In the genomic region with DNA sequence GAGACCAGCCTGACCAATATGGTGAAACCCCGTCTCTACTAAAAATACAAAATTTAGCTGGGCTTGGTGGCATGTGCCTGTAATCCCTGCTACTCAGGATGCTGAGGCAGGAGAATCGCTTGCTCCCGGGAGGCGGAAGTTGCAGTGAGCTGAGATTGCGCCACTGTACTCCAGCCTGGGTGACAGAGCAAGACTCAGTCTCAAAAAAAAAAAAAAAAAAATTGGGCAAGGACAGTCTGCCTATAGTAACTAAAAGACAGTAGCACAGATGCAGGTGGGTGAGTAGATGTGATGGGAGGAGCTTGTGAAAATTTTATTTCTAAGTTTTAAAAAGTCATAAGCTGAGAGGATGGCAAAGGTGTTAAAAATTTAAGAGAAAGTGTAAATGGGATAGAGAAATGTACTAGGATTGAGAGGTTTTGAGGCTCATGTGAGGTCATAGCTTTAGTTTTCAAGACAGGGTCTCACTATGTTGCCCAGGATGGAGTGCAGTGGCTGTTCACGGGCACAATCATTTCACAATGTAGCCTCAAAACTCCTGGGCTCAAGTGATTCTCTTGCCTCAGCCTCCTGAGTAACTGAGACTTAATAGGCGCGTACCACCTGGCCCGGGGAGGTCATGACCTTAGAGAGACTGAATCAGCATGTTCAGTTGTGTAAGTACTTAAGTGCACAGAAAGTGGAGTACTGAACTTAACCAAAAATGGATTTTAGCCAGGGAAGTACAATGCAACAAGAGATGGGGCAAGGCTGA, we compare ENCODE assay signal across 10 cellular contexts. TPM values are rescaled to one million over a fixed set of nuclear protein-coding genes. Genes with fewer than 3 reads are reported as not detected.
A peak's percentile ranks its signal among the peaks of the same experiment; 100 is the strongest.
DNase-seq lines count a peak whose midpoint lies in the region; ATAC-seq, FAIRE-seq and TF ChIP-seq lines count a peak whose summit lies in the region.
"Had no signal": no experiment of that assay in that cellular context is flagged by ENCODE, and none has a peak within 500 bp of the region (broad histone marks: within the 10 kb centered on the region; RNA-seq: fewer than 3 reads in every experiment).

No MANE protein-coding gene starts in this region.

- TF ChIP-seq CTCF in foreskin fibroblast (IDR thresholded peaks at IDR 0.05; ENCODE audit: low read depth, low read length) (no peak), spleen (IDR thresholded peaks at IDR 0.05 in 8 of 11, conservative IDR thresholded peaks at IDR 0.05 in 3 of 11) (no peak)

- H3K36me3 Mint-ChIP-seq in activated T-cell treated with anti-CD3 and anti-CD28 coated beads, Interleukin-2, amount 50 U/mL, for 4 hours (ENCODE audit: insufficient read depth) = peaks cover 22% of the 10 kb centered on the region

- peaks cover 2 to 48% (median 34%) of the 10 kb centered on the region in 6 donors for H3K36me3 ChIP-seq in spleen
- H3K36me3 ChIP-seq: BE2C had no signal

- H3K27me3 ChIP-seq in spleen (replicated peaks in 1 of 7) = no peaks in the 10 kb centered on the region
- H3K27me3 ChIP-seq: BE2C had no signal

- FAIRE-seq in RCC 7860 (lab: Jason Lieb, UNC) = no peak

- TF ChIP-seq POLR2A in spleen (IDR thresholded peaks at IDR 0.05) = no peak

- no peaks in the 10 kb centered on the region for H3K9me3 Mint-ChIP-seq in activated T-cell treated with anti-CD3 and anti-CD28 coated beads, Interleukin-2, amount 50 U/mL, for 4 hours

- H3K4me3 Mint-ChIP-seq in activated T-cell treated with anti-CD3 and anti-CD28 coated beads, Interleukin-2, amount 50 U/mL, for 4 hours = no peak overlapping the region

- H3K9me3 ChIP-seq in spleen = no peaks in the 10 kb centered on the region
- H3K9me3 ChIP-seq: BE2C had no signal

- 53 to 82% (median 74%) methylated on average over 9 of the region's 9 CpGs for WGBS in spleen, 5 donors

- H3K4me3 ChIP-seq in foreskin fibroblast (ENCODE audit: low read depth in 1 of 2, low read length in 2 of 2) (no peak overlapping the region), spleen (no peak overlapping the region)

- no peak for DNase-seq in activated T-cell treated with anti-CD3 and anti-CD28 coated beads, Interleukin-2, amount 50 U/mL, for 4 hours
- DNase-seq in activated T-cell treated with anti-CD3 and anti-CD28 coated beads for 4 hours = no peak
- DNase-seq in SKM-1 (lab: John Stamatoyannopoulos, UW; ENCODE audit: unreplicated experiment) = peak; percentile 51
- peak; percentile 42 to 60 for DNase-seq in foreskin fibroblast
- DNase-seq in spleen = peak; percentile 80
- no peak for DNase-seq in RCC 7860 (ENCODE audit: low spot score)
- DNase-seq in SK-N-DZ (ENCODE audit: low spot score) = no peak
- DNase-seq: activated naive CD4-positive, alpha-beta T cell treated with Interleukin-2 at 50 U/mL for 16 hours; BE2C had no signal

- peaks cover 24% of the 10 kb centered on the region for H3K4me1 Mint-ChIP-seq in activated T-cell treated with anti-CD3 and anti-CD28 coated beads, Interleukin-2, amount 50 U/mL, for 4 hours (ENCODE audit: low read depth)

- peak overlapping the region in 6 of 8 donors; percentile 37 to 84 (median 58) for H3K27ac ChIP-seq in spleen

- H3K27me3 Mint-ChIP-seq in activated T-cell treated with anti-CD3 and anti-CD28 coated beads, Interleukin-2, amount 50 U/mL, for 4 hours (ENCODE audit: low read depth) = no peaks in the 10 kb centered on the region

- peak; percentile 15 to 32 for ATAC-seq in activated T-cell treated with anti-CD3 and anti-CD28 coated beads, Interleukin-2, amount 50 U/mL, for 4 hours
- no peak for ATAC-seq in GM21390 (IDR thresholded peaks at IDR 0.05; ENCODE audit: unreplicated experiment)

- intact Hi-C loops in spleen (cut with DNase I; ENCODE audit: low total_unique reads) = no loop called here

- H3K4me1 ChIP-seq in spleen = peaks cover 0 to 64% (median 30%) of the 10 kb centered on the region in 6 donors
- H3K4me1 ChIP-seq: BE2C had no signal

RNA-seq across cellular contexts. Expression of gene PTP4A2, which starts 33.7 kb away (rescaled TPM):
- total RNA-seq in activated T-cell treated with anti-CD3 and anti-CD28 coated beads, Interleukin-2, amount 50 U/mL, for 4 hours = 100 to 1,000 TPM; 294 to 337 (median 297) TPM
- total RNA-seq in spleen = 100 to 1,000 TPM; 201 to 300 (median 254) TPM
- 100 to 1,000 TPM in 1 of 3 donors, 10 to 100 TPM in 2; 72.9 to 111 (median 94.2) TPM for polyA plus RNA-seq in spleen
- 90.1 and 103 TPM in 2 replicates for polyA plus RNA-seq in SK-N-DZ (2014; cell fraction: cytosol; rRNA removed)
- polyA plus RNA-seq in SK-N-DZ (2014; cell fraction: nucleus; rRNA removed) = 42.2 and 59.1 TPM in 2 replicates

Comparison
In these comparisons a context has a peak if more than half of its experiments do, and no peak if none do; other contexts are left out.
1. DNase-seq: peak in SKM-1 (single experiment), foreskin fibroblast (2 of 2) and spleen (single experiment); none in activated T-cell treated with anti-CD3 and anti-CD28 coated beads, Interleukin-2, amount 50 U/mL, for 4 hours (single experiment), activated T-cell treated with anti-CD3 and anti-CD28 coated beads for 4 hours (single experiment), RCC 7860 (single experiment) and SK-N-DZ (single experiment).